ENCODE assay signal across 1 cellular context in the genomic region with DNA sequence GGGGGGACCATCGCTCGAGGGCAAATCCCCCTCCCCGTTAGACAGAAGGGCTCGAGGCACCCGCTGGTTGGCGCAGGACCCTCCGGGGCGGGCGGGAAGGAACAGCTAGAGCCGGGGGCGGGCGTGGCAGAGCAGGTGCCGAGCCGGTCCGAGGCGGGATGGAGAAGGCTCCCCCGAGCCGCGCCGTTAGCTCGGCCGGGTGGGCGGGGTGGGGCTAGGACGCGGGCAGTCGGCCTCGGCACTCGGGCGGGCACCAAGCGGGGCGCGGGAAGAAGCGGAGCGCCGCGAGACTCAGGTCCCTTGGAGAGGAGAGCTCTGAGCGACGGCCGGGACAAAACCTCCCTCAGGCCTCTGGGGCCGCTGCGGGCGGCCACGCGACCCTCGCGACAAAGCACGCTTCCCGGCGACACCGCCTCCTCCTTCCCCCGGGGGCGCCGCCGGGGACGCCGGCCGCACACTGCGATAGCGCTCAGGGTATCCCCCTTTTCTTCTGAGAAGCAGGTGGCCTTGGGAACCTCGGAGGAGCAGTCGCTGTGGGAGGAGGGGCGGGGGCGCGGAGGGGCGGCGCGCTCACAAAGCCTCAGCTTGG.
TF ChIP-seq lines count a peak whose summit lies in the region.

No MANE protein-coding gene starts in this region.

TF ChIP-seq in WTC11, 78 proteins besides CTCF, POLR2A, EP300 and RAD21 (continued from another document):
- TF ChIP-seq ZNF671 (CRISPR knock-in tag; IDR thresholded peaks at IDR 0.05) (no peak), NR2C2 (CRISPR knock-in tag; IDR thresholded peaks at IDR 0.05) (no peak)
- TF ChIP-seq, protein P1, sequence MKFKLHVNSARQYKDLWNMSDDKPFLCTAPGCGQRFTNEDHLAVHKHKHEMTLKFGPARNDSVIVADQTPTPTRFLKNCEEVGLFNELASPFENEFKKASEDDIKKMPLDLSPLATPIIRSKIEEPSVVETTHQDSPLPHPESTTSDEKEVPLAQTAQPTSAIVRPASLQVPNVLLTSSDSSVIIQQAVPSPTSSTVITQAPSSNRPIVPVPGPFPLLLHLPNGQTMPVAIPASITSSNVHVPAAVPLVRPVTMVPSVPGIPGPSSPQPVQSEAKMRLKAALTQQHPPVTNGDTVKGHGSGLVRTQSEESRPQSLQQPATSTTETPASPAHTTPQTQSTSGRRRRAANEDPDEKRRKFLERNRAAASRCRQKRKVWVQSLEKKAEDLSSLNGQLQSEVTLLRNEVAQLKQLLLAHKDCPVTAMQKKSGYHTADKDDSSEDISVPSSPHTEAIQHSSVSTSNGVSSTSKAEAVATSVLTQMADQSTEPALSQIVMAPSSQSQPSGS (CRISPR knock-in tag; IDR thresholded peaks at IDR 0.05; ENCODE audit: borderline replicate concordance, low read depth): 0 out of 2 replicates have a peak, but pooled peaks have one; percentile 24
